Comparison of ENCODE assay signal across 22 cellular contexts in the genomic region with DNA sequence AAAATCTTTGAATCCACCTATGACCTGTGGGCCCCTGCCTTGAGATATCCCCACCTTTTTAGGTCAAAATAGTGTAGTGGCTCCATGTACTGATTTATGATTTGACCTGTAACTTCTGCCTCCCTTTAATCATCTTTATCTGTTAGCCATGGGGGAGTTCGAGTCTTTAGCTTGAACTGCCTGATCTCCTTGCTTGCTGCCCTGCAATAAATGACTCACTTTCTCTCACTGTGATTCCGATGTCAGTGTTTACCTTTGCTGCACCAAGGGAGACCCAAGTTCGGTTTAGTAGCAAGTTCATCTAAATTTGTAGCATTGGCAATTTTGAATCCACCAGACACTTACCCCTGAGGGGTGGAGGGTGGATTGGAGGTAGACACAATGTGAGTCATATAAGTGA.
DNase-seq lines count a peak whose midpoint lies in the region; ATAC-seq and TF ChIP-seq lines count a peak whose summit lies in the region.
"Had no signal": no experiment of that assay in that cellular context is flagged by ENCODE, and none has a peak within 500 bp of the region (broad histone marks: within the 10 kb centered on the region; RNA-seq: fewer than 3 reads in every experiment).

No MANE protein-coding gene starts in this region.

- H3K27ac ChIP-seq in HEK293 (ENCODE audit: extremely low read depth, low read depth, low read length): no peak overlapping the region
- H3K27ac ChIP-seq: BLaER1, SK-N-MC had no signal

- peak; percentile 43 for DNase-seq in A172 (ENCODE audit: low spot score)
- no peak for DNase-seq in WTC11 (ENCODE audit: low spot score)
- DNase-seq in kidney tubule cell (ENCODE audit: low spot score): peak; percentile 47
- DNase-seq in activated CD4-positive, alpha-beta T cell treated with anti-CD3 and anti-CD28 coated beads, Interleukin-2, amount 50 U/mL, for 1 hour: no peak
- DNase-seq in effector memory CD8-positive, alpha-beta T cell: no peak
- no peak for DNase-seq in cardiac septum (ENCODE audit: low spot score)
- DNase-seq: 8988T; CD8-positive, alpha-beta T cell; DMS79 treated with DMSO at 0.1 percent for 48 hours; GDM1; Kasumi-1; NCI-H1105 treated with DMSO at 0.1 percent for 48 hours; NCI-H187; NCI-H526 treated with DMSO at 0.1 percent for 48 hours; PC-3 had no signal

- peaks cover 30% of the 10 kb centered on the region for H3K4me1 Mint-ChIP-seq in WTC11
- peaks cover 0 to 4% of the 10 kb centered on the region in 2 donors for H3K4me1 Mint-ChIP-seq in effector memory CD8-positive, alpha-beta T cell (ENCODE audit: low read depth in 2 of 2)
- H3K4me1 Mint-ChIP-seq: GM23338, IgD-negative memory B cell had no signal

- H3K4me3 Mint-ChIP-seq in WTC11: no peak overlapping the region
- H3K4me3 Mint-ChIP-seq in effector memory CD8-positive, alpha-beta T cell: no peak overlapping the region
- H3K4me3 Mint-ChIP-seq: CD8-positive, alpha-beta T cell; GM23338; IgD-negative memory B cell had no signal

- H3K9me3 Mint-ChIP-seq in WTC11: no peaks in the 10 kb centered on the region
- peaks cover 0 to 4% of the 10 kb centered on the region in 2 donors for H3K9me3 Mint-ChIP-seq in effector memory CD8-positive, alpha-beta T cell

- H3K4me1 ChIP-seq in HEK293 (ENCODE audit: control insufficient read depth, insufficient read depth, low read length): no peaks in the 10 kb centered on the region
- H3K4me1 ChIP-seq: BLaER1 had no signal

- H3K4me3 ChIP-seq in HEK293 (ENCODE audit: low read depth, low read length): no peak overlapping the region
- H3K4me3 ChIP-seq: BLaER1, GM12878, GM23338, SK-N-MC had no signal

- intact Hi-C loops in cardiac septum (cut with DNase I): no loop called here

- peak overlapping the region; percentile 21; the same call in 1 of the 2 replicates for H3K27ac Mint-ChIP-seq in WTC11
- H3K27ac Mint-ChIP-seq in effector memory CD8-positive, alpha-beta T cell: no peak overlapping the region
- H3K27ac Mint-ChIP-seq: CD8-positive, alpha-beta T cell; GM23338; IgD-negative memory B cell had no signal

- ATAC-seq in WTC11 (no peak), HG03565 (IDR thresholded peaks at IDR 0.05; ENCODE audit: unreplicated experiment) (no peak)
- ATAC-seq in effector memory CD8-positive, alpha-beta T cell (replicated peaks): no peak
- ATAC-seq: CD8-positive, alpha-beta T cell; GM12878; GM23338; PC-3 had no signal

- no peaks in the 10 kb centered on the region for H3K9me3 ChIP-seq in HEK293 (ENCODE audit: control insufficient read depth, insufficient read depth, low read depth, low read length)
- H3K9me3 ChIP-seq: BLaER1 had no signal

- no peaks in the 10 kb centered on the region for H3K36me3 ChIP-seq in HEK293 (ENCODE audit: control insufficient read depth in 2 of 2, insufficient read depth in 1 of 2, low read length in 2 of 2)
- H3K36me3 ChIP-seq: BLaER1 had no signal

- CTCF ChIA-PET in HEK293 (lab: Yijun Ruan, JAX): no interaction called here
- CTCF ChIA-PET in WTC11 (lab: Charles Lee): interaction anchor here (0.7 kb wide), 1 partner anchor 16 kb away, joined by 3 read pairs; no protein-coding TSS in a partner anchor

- H3K36me3 Mint-ChIP-seq in WTC11: no peaks in the 10 kb centered on the region
- no peaks in the 10 kb centered on the region for H3K36me3 Mint-ChIP-seq in effector memory CD8-positive, alpha-beta T cell (ENCODE audit: insufficient read depth)
- H3K36me3 Mint-ChIP-seq: CD8-positive, alpha-beta T cell had no signal

- TF ChIP-seq CTCF in HEK293 (tag by site-specific recombination; IDR thresholded peaks at IDR 0.05) (no peak), WTC11 (IDR thresholded peaks at IDR 0.05) (no peak)

- POLR2A ChIA-PET in HEK293 (lab: Yijun Ruan, JAX) (no interaction called here), WTC11 (lab: Charles Lee) (no interaction called here)

- peaks cover 17% of the 10 kb centered on the region for H3K27me3 Mint-ChIP-seq in WTC11 (ENCODE audit: low read depth)
- no peaks in the 10 kb centered on the region for H3K27me3 Mint-ChIP-seq in effector memory CD8-positive, alpha-beta T cell
- H3K27me3 Mint-ChIP-seq: IgD-negative memory B cell had no signal

TF ChIP-seq in HEK293, 187 proteins besides CTCF, POLR2A, EP300 and RAD21:
- TF ChIP-seq, protein P1, sequence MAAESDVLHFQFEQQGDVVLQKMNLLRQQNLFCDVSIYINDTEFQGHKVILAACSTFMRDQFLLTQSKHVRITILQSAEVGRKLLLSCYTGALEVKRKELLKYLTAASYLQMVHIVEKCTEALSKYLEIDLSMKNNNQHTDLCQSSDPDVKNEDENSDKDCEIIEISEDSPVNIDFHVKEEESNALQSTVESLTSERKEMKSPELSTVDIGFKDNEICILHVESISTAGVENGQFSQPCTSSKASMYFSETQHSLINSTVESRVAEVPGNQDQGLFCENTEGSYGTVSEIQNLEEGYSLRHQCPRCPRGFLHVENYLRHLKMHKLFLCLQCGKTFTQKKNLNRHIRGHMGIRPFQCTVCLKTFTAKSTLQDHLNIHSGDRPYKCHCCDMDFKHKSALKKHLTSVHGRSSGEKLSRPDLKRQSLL (tag by site-specific recombination; IDR thresholded peaks at IDR 0.05): no peak
- TF ChIP-seq ZNF707 (tag by site-specific recombination; IDR thresholded peaks at IDR 0.05) (no peak), TRIM28 (IDR thresholded peaks at IDR 0.05; ENCODE audit: borderline replicate concordance, low read length) (peak; percentile 38; the same call in 1 of the 2 replicates), GFI1B (tag by site-specific recombination; IDR thresholded peaks at IDR 0.05) (no peak), ZNF549 (tag by site-specific recombination; IDR thresholded peaks at IDR 0.05) (no peak), ZSCAN5A (tag by site-specific recombination; IDR thresholded peaks at IDR 0.05) (no peak)

TF ChIP-seq in WTC11, 78 proteins besides CTCF, POLR2A, EP300 and RAD21:
- TF ChIP-seq PRDM15 (CRISPR knock-in tag; IDR thresholded peaks at IDR 0.05): no peak
- no peak for TF ChIP-seq ZNF263 (CRISPR knock-in tag; IDR thresholded peaks at IDR 0.05; ENCODE audit: low read depth)
- no peak for TF ChIP-seq SP1 (CRISPR knock-in tag; conservative IDR thresholded peaks at IDR 0.05)
- TF ChIP-seq MYBL2 (CRISPR knock-in tag; IDR thresholded peaks at IDR 0.05): no peak

Comparison
In these comparisons a context has a peak if more than half of its experiments do, and no peak if none do; other contexts are left out.
1. DNase-seq: peak in A172 (single experiment) and kidney tubule cell (single experiment); none in WTC11 (single experiment), activated CD4-positive, alpha-beta T cell treated with anti-CD3 and anti-CD28 coated beads, Interleukin-2, amount 50 U/mL, for 1 hour (single experiment), effector memory CD8-positive, alpha-beta T cell (0 of 3) and cardiac septum (single experiment).